In the genomic region with DNA sequence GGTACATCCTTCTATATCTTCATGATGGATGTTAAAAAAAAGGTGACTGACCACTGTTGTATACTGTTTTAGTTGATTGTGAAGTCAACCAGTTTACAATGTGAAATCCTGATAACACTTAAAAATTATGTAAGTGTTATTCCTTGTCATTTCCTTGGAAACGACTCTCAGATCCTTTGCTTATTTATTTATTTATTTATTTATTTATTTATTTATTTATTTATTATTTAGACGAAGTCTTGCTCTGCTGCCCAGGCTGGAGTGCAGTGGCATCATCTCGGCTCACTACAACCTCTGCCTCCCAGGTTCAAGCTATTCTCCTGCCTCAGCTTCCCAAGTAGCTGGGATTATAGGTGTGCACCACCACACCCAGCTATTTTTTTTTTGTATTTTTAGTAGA, we compare ENCODE assay signal across 1 cellular context.
TF ChIP-seq lines count a peak whose summit lies in the region.

No MANE protein-coding gene starts in this region.

TF ChIP-seq in HEK293, 187 proteins besides CTCF, POLR2A, EP300 and RAD21 (continued from another document):
- TF ChIP-seq, protein P1, sequence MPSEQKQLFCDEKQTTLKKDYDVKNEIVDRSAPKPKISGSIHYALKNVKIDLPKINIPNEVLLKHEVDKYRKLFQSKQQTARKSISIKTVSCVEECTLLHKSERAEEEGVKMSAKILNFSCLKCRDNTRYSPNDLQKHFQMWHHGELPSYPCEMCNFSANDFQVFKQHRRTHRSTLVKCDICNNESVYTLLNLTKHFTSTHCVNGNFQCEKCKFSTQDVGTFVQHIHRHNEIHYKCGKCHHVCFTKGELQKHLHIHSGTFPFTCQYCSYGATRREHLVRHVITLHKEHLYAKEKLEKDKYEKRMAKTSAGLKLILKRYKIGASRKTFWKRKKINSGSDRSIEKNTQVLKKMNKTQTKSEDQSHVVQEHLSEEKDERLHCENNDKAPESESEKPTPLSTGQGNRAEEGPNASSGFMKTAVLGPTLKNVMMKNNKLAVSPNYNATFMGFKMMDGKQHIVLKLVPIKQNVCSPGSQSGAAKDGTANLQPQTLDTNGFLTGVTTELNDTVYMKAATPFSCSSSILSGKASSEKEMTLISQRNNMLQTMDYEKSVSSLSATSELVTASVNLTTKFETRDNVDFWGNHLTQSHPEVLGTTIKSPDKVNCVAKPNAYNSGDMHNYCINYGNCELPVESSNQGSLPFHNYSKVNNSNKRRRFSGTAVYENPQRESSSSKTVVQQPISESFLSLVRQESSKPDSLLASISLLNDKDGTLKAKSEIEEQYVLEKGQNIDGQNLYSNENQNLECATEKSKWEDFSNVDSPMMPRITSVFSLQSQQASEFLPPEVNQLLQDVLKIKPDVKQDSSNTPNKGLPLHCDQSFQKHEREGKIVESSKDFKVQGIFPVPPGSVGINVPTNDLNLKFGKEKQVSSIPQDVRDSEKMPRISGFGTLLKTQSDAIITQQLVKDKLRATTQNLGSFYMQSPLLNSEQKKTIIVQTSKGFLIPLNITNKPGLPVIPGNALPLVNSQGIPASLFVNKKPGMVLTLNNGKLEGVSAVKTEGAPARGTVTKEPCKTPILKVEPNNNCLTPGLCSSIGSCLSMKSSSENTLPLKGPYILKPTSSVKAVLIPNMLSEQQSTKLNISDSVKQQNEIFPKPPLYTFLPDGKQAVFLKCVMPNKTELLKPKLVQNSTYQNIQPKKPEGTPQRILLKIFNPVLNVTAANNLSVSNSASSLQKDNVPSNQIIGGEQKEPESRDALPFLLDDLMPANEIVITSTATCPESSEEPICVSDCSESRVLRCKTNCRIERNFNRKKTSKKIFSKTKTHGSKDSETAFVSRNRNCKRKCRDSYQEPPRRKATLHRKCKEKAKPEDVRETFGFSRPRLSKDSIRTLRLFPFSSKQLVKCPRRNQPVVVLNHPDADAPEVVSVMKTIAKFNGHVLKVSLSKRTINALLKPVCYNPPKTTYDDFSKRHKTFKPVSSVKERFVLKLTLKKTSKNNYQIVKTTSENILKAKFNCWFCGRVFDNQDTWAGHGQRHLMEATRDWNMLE (tag by site-specific recombination; conservative IDR thresholded peaks at IDR 0.05; ENCODE audit: low read depth) = peak; percentile 79
- TF ChIP-seq, protein P2, sequence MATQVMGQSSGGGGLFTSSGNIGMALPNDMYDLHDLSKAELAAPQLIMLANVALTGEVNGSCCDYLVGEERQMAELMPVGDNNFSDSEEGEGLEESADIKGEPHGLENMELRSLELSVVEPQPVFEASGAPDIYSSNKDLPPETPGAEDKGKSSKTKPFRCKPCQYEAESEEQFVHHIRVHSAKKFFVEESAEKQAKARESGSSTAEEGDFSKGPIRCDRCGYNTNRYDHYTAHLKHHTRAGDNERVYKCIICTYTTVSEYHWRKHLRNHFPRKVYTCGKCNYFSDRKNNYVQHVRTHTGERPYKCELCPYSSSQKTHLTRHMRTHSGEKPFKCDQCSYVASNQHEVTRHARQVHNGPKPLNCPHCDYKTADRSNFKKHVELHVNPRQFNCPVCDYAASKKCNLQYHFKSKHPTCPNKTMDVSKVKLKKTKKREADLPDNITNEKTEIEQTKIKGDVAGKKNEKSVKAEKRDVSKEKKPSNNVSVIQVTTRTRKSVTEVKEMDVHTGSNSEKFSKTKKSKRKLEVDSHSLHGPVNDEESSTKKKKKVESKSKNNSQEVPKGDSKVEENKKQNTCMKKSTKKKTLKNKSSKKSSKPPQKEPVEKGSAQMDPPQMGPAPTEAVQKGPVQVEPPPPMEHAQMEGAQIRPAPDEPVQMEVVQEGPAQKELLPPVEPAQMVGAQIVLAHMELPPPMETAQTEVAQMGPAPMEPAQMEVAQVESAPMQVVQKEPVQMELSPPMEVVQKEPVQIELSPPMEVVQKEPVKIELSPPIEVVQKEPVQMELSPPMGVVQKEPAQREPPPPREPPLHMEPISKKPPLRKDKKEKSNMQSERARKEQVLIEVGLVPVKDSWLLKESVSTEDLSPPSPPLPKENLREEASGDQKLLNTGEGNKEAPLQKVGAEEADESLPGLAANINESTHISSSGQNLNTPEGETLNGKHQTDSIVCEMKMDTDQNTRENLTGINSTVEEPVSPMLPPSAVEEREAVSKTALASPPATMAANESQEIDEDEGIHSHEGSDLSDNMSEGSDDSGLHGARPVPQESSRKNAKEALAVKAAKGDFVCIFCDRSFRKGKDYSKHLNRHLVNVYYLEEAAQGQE (tag by site-specific recombination; IDR thresholded peaks at IDR 0.05) = peak; percentile 52; the same call in 1 of the 2 replicates
- TF ChIP-seq ZNF19 (tag by site-specific recombination; IDR thresholded peaks at IDR 0.05; ENCODE audit: low read depth) (0 out of 2 replicates have a peak, but pooled peaks have one; percentile 16), ZBTB8A (tag by site-specific recombination; IDR thresholded peaks at IDR 0.05) (peak; percentile 52; the same call in 1 of the 2 replicates), ZNF555 (tag by site-specific recombination; conservative IDR thresholded peaks at IDR 0.05) (peak; percentile 70), ZNF433 (tag by site-specific recombination; IDR thresholded peaks at IDR 0.05; ENCODE audit: low read depth) (peak; percentile 56; the same call in 1 of the 2 replicates), ZXDB (tag by site-specific recombination; IDR thresholded peaks at IDR 0.05) (peak; percentile 33; the same call in 1 of the 2 replicates), ZNF140 (tag by site-specific recombination; IDR thresholded peaks at IDR 0.05) (peak; percentile 59; the same call in 1 of the 2 replicates), ZNF623 (tag by site-specific recombination; IDR thresholded peaks at IDR 0.05) (peak; percentile 52), ZNF510 (tag by site-specific recombination; IDR thresholded peaks at IDR 0.05; ENCODE audit: insufficient replicate concordance) (peak; percentile 55), ZNF266 (tag by site-specific recombination; IDR thresholded peaks at IDR 0.05; ENCODE audit: low read depth) (0 out of 2 replicates have a peak, but pooled peaks have one; percentile 24)
